In the genomic region with DNA sequence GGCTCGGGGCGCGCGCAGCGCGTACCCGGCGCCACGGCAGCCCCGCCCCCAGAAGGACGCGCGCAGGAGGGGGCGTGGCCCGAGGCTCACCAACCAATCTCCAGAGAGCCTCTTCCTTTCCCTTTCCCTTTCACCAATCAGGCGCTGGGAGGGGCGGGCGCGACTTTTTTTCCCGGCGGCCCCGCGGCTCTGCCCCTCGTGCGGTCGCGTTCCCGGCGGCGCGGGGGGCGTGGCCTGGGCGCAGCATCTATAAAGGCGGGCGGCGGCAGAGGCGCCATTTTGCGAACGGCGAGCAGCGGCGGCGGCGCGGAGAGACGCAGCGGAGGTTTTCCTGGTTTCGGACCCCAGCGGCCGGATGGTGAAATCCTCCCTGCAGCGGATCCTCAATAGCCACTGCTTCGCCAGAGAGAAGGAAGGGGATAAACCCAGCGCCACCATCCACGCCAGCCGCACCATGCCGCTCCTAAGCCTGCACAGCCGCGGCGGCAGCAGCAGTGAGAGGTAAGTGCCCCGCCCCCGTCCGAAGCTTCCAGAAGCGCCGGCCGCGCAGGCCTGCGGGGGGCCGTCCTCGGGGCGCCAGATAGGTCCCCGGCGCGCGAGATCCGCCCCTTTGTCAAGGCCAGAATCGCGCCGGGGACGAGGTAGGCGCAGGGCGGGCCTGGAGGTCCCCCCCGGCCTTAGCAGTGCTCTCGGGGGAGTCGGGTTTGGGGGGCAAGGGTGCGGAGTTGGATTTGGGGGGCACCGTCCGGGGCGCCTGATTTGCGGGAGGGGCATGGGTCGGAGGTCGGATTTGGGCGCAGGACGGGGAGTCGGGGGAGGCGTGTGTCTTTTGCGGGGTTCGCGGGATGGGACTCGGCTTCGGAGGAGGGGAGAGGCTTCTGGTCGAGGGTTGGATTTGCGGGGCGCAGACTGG, we compare ENCODE assay signal across 2 cellular contexts.
A peak's percentile ranks its signal among the peaks of the same experiment; 100 is the strongest.
TF ChIP-seq lines count a peak whose summit lies in the region.

No MANE protein-coding gene starts in this region.

TF ChIP-seq in GM23338, 12 proteins besides CTCF, POLR2A, EP300 and RAD21 (continues in another document):
- TF ChIP-seq, protein P1, sequence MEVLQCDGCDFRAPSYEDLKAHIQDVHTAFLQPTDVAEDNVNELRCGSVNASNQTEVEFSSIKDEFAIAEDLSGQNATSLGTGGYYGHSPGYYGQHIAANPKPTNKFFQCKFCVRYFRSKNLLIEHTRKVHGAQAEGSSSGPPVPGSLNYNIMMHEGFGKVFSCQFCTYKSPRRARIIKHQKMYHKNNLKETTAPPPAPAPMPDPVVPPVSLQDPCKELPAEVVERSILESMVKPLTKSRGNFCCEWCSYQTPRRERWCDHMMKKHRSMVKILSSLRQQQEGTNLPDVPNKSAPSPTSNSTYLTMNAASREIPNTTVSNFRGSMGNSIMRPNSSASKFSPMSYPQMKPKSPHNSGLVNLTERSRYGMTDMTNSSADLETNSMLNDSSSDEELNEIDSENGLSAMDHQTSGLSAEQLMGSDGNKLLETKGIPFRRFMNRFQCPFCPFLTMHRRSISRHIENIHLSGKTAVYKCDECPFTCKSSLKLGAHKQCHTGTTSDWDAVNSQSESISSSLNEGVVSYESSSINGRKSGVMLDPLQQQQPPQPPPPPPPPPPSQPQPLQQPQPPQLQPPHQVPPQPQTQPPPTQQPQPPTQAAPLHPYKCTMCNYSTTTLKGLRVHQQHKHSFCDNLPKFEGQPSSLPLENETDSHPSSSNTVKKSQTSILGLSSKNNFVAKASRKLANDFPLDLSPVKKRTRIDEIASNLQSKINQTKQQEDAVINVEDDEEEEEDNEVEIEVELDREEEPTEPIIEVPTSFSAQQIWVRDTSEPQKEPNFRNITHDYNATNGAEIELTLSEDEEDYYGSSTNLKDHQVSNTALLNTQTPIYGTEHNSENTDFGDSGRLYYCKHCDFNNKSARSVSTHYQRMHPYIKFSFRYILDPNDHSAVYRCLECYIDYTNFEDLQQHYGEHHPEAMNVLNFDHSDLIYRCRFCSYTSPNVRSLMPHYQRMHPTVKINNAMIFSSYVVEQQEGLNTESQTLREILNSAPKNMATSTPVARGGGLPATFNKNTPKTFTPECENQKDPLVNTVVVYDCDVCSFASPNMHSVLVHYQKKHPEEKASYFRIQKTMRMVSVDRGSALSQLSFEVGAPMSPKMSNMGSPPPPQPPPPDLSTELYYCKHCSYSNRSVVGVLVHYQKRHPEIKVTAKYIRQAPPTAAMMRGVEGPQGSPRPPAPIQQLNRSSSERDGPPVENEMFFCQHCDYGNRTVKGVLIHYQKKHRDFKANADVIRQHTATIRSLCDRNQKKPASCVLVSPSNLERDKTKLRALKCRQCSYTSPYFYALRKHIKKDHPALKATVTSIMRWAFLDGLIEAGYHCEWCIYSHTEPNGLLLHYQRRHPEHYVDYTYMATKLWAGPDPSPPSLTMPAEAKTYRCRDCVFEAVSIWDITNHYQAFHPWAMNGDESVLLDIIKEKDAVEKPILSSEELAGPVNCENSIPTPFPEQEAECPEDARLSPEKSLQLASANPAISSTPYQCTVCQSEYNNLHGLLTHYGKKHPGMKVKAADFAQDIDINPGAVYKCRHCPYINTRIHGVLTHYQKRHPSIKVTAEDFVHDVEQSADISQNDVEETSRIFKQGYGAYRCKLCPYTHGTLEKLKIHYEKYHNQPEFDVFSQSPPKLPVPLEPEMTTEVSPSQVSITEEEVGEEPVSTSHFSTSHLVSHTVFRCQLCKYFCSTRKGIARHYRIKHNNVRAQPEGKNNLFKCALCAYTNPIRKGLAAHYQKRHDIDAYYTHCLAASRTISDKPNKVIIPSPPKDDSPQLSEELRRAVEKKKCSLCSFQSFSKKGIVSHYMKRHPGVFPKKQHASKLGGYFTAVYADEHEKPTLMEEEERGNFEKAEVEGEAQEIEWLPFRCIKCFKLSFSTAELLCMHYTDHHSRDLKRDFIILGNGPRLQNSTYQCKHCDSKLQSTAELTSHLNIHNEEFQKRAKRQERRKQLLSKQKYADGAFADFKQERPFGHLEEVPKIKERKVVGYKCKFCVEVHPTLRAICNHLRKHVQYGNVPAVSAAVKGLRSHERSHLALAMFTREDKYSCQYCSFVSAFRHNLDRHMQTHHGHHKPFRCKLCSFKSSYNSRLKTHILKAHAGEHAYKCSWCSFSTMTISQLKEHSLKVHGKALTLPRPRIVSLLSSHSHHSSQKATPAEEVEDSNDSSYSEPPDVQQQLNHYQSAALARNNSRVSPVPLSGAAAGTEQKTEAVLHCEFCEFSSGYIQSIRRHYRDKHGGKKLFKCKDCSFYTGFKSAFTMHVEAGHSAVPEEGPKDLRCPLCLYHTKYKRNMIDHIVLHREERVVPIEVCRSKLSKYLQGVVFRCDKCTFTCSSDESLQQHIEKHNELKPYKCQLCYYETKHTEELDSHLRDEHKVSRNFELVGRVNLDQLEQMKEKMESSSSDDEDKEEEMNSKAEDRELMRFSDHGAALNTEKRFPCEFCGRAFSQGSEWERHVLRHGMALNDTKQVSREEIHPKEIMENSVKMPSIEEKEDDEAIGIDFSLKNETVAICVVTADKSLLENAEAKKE (CRISPR knock-in tag; IDR thresholded peaks at IDR 0.05), result no peak
- TF ChIP-seq, protein P2, sequence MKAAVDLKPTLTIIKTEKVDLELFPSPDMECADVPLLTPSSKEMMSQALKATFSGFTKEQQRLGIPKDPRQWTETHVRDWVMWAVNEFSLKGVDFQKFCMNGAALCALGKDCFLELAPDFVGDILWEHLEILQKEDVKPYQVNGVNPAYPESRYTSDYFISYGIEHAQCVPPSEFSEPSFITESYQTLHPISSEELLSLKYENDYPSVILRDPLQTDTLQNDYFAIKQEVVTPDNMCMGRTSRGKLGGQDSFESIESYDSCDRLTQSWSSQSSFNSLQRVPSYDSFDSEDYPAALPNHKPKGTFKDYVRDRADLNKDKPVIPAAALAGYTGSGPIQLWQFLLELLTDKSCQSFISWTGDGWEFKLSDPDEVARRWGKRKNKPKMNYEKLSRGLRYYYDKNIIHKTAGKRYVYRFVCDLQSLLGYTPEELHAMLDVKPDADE (IDR thresholded peaks at IDR 0.05), result 0 out of 2 replicates have a peak, but pooled peaks have one; percentile 12
- TF ChIP-seq EZH2 (IDR thresholded peaks at IDR 0.05; ENCODE audit: low read depth, unreplicated experiment) (no peak), JUNB (IDR thresholded peaks at IDR 0.05; ENCODE audit: unreplicated experiment) (no peak), POLR2AphosphoS5 (IDR thresholded peaks at IDR 0.05; ENCODE audit: low read depth) (peak; percentile 99), CREB1 (CRISPR knock-in tag; IDR thresholded peaks at IDR 0.05; ENCODE audit: low read depth) (peak; percentile 65), STAT1 (IDR thresholded peaks at IDR 0.05; ENCODE audit: unreplicated experiment) (no peak)

TF ChIP-seq in neural cell, 6 proteins besides CTCF, POLR2A, EP300 and RAD21:
- TF ChIP-seq POLR2AphosphoS5 (IDR thresholded peaks at IDR 0.05), result peak; percentile 100
- TF ChIP-seq EZH2 (IDR thresholded peaks at IDR 0.05; ENCODE audit: borderline replicate concordance, insufficient read depth, low read length, poor library complexity, severe bottlenecking), result no peak
- TF ChIP-seq TAF1 (IDR thresholded peaks at IDR 0.05; ENCODE audit: low read depth), result peak; percentile 99
- TF ChIP-seq MXI1 (conservative IDR thresholded peaks at IDR 0.05; ENCODE audit: poor library complexity, severe bottlenecking), result peak; percentile 90
- TF ChIP-seq SMC3 (conservative IDR thresholded peaks at IDR 0.05; ENCODE audit: poor library complexity), result peak; percentile 50
- TF ChIP-seq, protein P3, sequence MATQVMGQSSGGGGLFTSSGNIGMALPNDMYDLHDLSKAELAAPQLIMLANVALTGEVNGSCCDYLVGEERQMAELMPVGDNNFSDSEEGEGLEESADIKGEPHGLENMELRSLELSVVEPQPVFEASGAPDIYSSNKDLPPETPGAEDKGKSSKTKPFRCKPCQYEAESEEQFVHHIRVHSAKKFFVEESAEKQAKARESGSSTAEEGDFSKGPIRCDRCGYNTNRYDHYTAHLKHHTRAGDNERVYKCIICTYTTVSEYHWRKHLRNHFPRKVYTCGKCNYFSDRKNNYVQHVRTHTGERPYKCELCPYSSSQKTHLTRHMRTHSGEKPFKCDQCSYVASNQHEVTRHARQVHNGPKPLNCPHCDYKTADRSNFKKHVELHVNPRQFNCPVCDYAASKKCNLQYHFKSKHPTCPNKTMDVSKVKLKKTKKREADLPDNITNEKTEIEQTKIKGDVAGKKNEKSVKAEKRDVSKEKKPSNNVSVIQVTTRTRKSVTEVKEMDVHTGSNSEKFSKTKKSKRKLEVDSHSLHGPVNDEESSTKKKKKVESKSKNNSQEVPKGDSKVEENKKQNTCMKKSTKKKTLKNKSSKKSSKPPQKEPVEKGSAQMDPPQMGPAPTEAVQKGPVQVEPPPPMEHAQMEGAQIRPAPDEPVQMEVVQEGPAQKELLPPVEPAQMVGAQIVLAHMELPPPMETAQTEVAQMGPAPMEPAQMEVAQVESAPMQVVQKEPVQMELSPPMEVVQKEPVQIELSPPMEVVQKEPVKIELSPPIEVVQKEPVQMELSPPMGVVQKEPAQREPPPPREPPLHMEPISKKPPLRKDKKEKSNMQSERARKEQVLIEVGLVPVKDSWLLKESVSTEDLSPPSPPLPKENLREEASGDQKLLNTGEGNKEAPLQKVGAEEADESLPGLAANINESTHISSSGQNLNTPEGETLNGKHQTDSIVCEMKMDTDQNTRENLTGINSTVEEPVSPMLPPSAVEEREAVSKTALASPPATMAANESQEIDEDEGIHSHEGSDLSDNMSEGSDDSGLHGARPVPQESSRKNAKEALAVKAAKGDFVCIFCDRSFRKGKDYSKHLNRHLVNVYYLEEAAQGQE (IDR thresholded peaks at IDR 0.05; ENCODE audit: borderline replicate concordance), result peak; percentile 96
TF ChIP-seq in neural cell: peak in this region for 5.
